In the genomic region with DNA sequence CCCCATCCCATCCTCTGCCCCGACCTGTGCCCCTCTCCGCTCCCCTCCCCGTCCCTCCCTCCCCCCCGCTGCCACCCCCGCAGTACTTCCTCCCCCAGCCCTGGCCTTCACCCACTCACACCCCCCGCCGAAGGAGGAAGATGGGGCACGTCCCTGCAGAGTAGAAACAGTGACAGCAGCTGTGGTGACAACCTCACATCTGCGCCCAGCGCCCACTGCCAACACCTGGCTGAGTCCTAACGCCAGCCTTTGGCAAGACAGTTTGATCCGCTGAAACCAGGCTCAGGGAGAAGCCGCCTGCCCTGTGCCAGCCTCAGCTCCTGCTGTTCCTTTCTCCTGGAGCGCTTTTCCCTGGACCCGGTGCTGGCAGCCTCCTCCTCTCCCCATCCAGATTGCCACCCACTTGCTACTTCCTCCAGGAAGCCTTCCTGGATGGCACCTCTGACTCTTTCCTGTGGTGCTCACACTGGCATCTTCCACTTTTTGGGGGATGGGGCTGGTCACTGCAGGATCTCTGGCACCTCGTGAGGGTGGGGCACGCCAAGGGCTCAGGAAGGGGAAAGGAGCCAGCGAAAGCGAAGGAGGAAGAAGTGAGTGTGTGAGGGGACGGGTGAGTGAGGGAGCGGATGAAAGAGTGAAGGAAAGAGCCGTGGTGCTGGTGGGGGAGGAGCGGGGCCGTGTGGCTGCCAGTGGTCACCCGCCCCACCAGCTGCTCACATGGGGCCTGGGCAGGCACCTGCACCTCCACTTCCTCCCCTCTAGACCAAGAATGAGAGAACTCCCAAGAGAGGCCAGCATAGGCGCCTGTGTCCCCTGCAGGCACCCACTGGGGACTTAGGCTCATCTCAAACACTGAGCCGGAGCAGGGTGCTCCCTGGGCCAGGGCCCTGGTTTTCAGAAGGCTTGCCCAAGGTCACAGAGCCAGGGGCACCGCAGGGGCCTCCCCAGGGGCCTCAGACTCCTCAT, we compare ENCODE assay signal across 9 cellular contexts. TPM values are rescaled to one million over a fixed set of nuclear protein-coding genes. Genes with fewer than 3 reads are reported as not detected.
DNase-seq lines count a peak whose midpoint lies in the region; ATAC-seq, FAIRE-seq and TF ChIP-seq lines count a peak whose summit lies in the region.
"Had no signal": no experiment of that assay in that cellular context is flagged by ENCODE, and none has a peak within 500 bp of the region (broad histone marks: within the 10 kb centered on the region; RNA-seq: fewer than 3 reads in every experiment).

No MANE protein-coding gene starts in this region.

- no peak for TF ChIP-seq POLR2A in GM12892 (IDR thresholded peaks at IDR 0.05; ENCODE audit: low read depth, low read length)

- ATAC-seq in HG03432 (IDR thresholded peaks at IDR 0.05; ENCODE audit: unreplicated experiment): peak; percentile 42
- peak; percentile 30 for ATAC-seq in activated naive CD8-positive, alpha-beta T cell treated with anti-CD3 and anti-CD28 coated beads, Interleukin-2, amount 10 ng/mL, durations not matched to agents 7 days and 5 days (ENCODE audit: low read depth)

- no peak overlapping the region for H3K27ac Mint-ChIP-seq in activated naive CD8-positive, alpha-beta T cell treated with anti-CD3 and anti-CD28 coated beads, Interleukin-2, amount 10 ng/mL, durations not matched to agents 7 days and 5 days

- POLR2A ChIA-PET in activated naive CD8-positive, alpha-beta T cell treated with anti-CD3 and anti-CD28 coated beads, Interleukin-2, amount 10 ng/mL, durations not matched to agents 7 days and 5 days (lab: Charles Lee): no interaction called here

- H3K27me3 Mint-ChIP-seq in activated naive CD8-positive, alpha-beta T cell treated with anti-CD3 and anti-CD28 coated beads, Interleukin-2, amount 10 ng/mL, durations not matched to agents 7 days and 5 days: no peaks in the 10 kb centered on the region

- no peak for FAIRE-seq in GM12892 (lab: Jason Lieb, UNC)

- no peaks in the 10 kb centered on the region for H3K9me3 Mint-ChIP-seq in activated naive CD8-positive, alpha-beta T cell treated with anti-CD3 and anti-CD28 coated beads, Interleukin-2, amount 10 ng/mL, durations not matched to agents 7 days and 5 days
- H3K9me3 Mint-ChIP-seq: activated naive CD4-positive, alpha-beta T cell treated with anti-CD3 and anti-CD28 coated beads, Interleukin-2, amount 50 U/mL, for 72 hours had no signal

- H3K4me3 Mint-ChIP-seq in activated naive CD8-positive, alpha-beta T cell treated with anti-CD3 and anti-CD28 coated beads, Interleukin-2, amount 10 ng/mL, durations not matched to agents 7 days and 5 days: peak overlapping the region; percentile 28

- peaks cover 2% of the 10 kb centered on the region for H3K36me3 Mint-ChIP-seq in activated naive CD8-positive, alpha-beta T cell treated with anti-CD3 and anti-CD28 coated beads, Interleukin-2, amount 10 ng/mL, durations not matched to agents 7 days and 5 days
- H3K36me3 Mint-ChIP-seq: activated naive CD4-positive, alpha-beta T cell treated with anti-CD3 and anti-CD28 coated beads, Interleukin-2, amount 50 U/mL, for 72 hours had no signal

- H3K4me1 Mint-ChIP-seq in activated naive CD8-positive, alpha-beta T cell treated with anti-CD3 and anti-CD28 coated beads, Interleukin-2, amount 10 ng/mL, durations not matched to agents 7 days and 5 days: peaks cover 22% of the 10 kb centered on the region

- peak; percentile 15 for DNase-seq in activated T-cell treated with anti-CD3 and anti-CD28 coated beads for 1 hour (ENCODE audit: low read depth)
- no peak for DNase-seq in activated T-cell treated with anti-CD3 and anti-CD28 coated beads, Interleukin-2, amount 50 U/mL, for 48 hours
- DNase-seq in activated naive CD8-positive, alpha-beta T cell treated with anti-CD3 and anti-CD28 coated beads, Interleukin-2, amount 10 ng/mL, durations not matched to agents 7 days and 5 days: no peak
- peak in 4 of 6 experiments; percentile 24 to 43 (median 27) for DNase-seq in stimulated activated naive CD4-positive, alpha-beta T cell (lab: John Stamatoyannopoulos, UW)
- no peak for DNase-seq in GM12892 (ENCODE audit: insufficient read length)
- no peak for DNase-seq in amniotic stem cell (lab: John Stamatoyannopoulos, UW)
- no peak for DNase-seq in cortex of kidney (lab: John Stamatoyannopoulos, UW)

RNA-seq across cellular contexts. Expression of gene ZFPM1, which starts 27.0 kb away (rescaled TPM):
- total RNA-seq in activated naive CD8-positive, alpha-beta T cell treated with anti-CD3 and anti-CD28 coated beads, Interleukin-2, amount 10 ng/mL, durations not matched to agents 7 days and 5 days: 10 to 100 TPM; 19.0 to 19.2 TPM
- polyA plus RNA-seq in GM12892 (2012; ENCODE audit: missing spikeins): 0.25 TPM

Comparison
In these comparisons a context has a peak if more than half of its experiments do, and no peak if none do; other contexts are left out.
1. DNase-seq: peak in activated T-cell treated with anti-CD3 and anti-CD28 coated beads for 1 hour (single experiment) and stimulated activated naive CD4-positive, alpha-beta T cell (4 of 6); none in activated T-cell treated with anti-CD3 and anti-CD28 coated beads, Interleukin-2, amount 50 U/mL, for 48 hours (0 of 2), activated naive CD8-positive, alpha-beta T cell treated with anti-CD3 and anti-CD28 coated beads, Interleukin-2, amount 10 ng/mL, durations not matched to agents 7 days and 5 days (single experiment), GM12892 (single experiment), amniotic stem cell (single experiment) and cortex of kidney (single experiment).